Comparison of ENCODE assay signal across 8 cellular contexts in genomic region chr20:45341939-45342862, GRCh38. TPM values are rescaled to one million over a fixed set of nuclear protein-coding genes. Genes with fewer than 3 reads are reported as not detected.
A peak's percentile ranks its signal among the peaks of the same experiment; 100 is the strongest.
DNase-seq lines count a peak whose midpoint lies in the region; ATAC-seq, FAIRE-seq and TF ChIP-seq lines count a peak whose summit lies in the region.

No MANE protein-coding gene starts in this region.

- H3K36me3 ChIP-seq in PC-3 (ENCODE audit: low read depth, low read length) (peaks cover 28% of the 10 kb centered on the region), mucosa of rectum (ENCODE audit: control insufficient read depth in 2 of 2, insufficient read depth in 2 of 2, low read length in 2 of 2) (peaks cover 0 to 6% of the 10 kb centered on the region in 2 donors)

- H3K9me3 ChIP-seq in PC-3 (ENCODE audit: low read length) (no peaks in the 10 kb centered on the region), mucosa of rectum (ENCODE audit: control insufficient read depth in 2 of 2, low read length in 2 of 2) (no peaks in the 10 kb centered on the region)

- FAIRE-seq in H54 (lab: Jason Lieb, UNC) = no peak

- CTCF ChIA-PET in PC-3 (lab: Charles Lee) = no interaction called here

- DNase-seq in D341Med (ENCODE audit: low spot score) = peak; percentile 57
- DNase-seq in PC-3 = peak; percentile 72
- DNase-seq in epithelial cell of proximal tubule (ENCODE audit: low read depth) = no peak
- no peak for DNase-seq in H54 (ENCODE audit: insufficient read length, low spot score)

- intact Hi-C loops in PC-3 (cut with micrococcal nuclease) = loop anchor here (10.0 kb wide), 1 partner anchor 433 kb away; no protein-coding TSS in a partner anchor

- ATAC-seq in PC-3 = peak; percentile 3
- no peak for ATAC-seq in HG02884 (IDR thresholded peaks at IDR 0.05; ENCODE audit: unreplicated experiment)
- ATAC-seq in HG03139 (IDR thresholded peaks at IDR 0.05; ENCODE audit: unreplicated experiment) = no peak
- ATAC-seq in HG02870 (IDR thresholded peaks at IDR 0.05; ENCODE audit: unreplicated experiment) = no peak

- peak overlapping the region; percentile 61 for H3K4me3 ChIP-seq in PC-3 (ENCODE audit: low read length)
- peak overlapping the region; percentile 97 for H3K4me3 ChIP-seq in epithelial cell of proximal tubule (ENCODE audit: low read depth, low read length)
- H3K4me3 ChIP-seq in mucosa of rectum (ENCODE audit: low read length in 2 of 2) = peak overlapping the region; percentile 53 to 79

- BruUV-seq in PC-3 (replicated peaks; lab: Mats Ljungman, UMichigan) = no TSS peak

- H3K4me2 ChIP-seq in PC-3 (ENCODE audit: low read length) = peak overlapping the region; percentile 98

- H3K79me2 ChIP-seq in PC-3 (ENCODE audit: low read length) = peaks cover 97% of the 10 kb centered on the region

- peaks cover 97% of the 10 kb centered on the region for H3K4me1 ChIP-seq in PC-3 (ENCODE audit: insufficient read depth, low read length)
- peaks cover 91 to 98% of the 10 kb centered on the region in 2 donors for H3K4me1 ChIP-seq in mucosa of rectum (ENCODE audit: control insufficient read depth in 2 of 2, insufficient read depth in 2 of 2, low read length in 2 of 2)

- no peak overlapping the region for H2AFZ ChIP-seq in PC-3 (ENCODE audit: low read length)

- no peak for TF ChIP-seq POLR2A in H54 (IDR thresholded peaks at IDR 0.05; ENCODE audit: low read depth, low read length)

- peak overlapping the region; percentile 95 for H3K27ac ChIP-seq in PC-3 (ENCODE audit: low read length)
- H3K27ac ChIP-seq in mucosa of rectum (ENCODE audit: low read depth in 2 of 2, low read length in 2 of 2) = peak overlapping the region; percentile 82 to 91

- H3K9me2 ChIP-seq in PC-3 (replicated peaks; ENCODE audit: low read length) = no peaks in the 10 kb centered on the region

- H3K9ac ChIP-seq in PC-3 (ENCODE audit: low read length) (peak overlapping the region; percentile 82), mucosa of rectum (ENCODE audit: low read depth in 1 of 2, low read length in 2 of 2) (peak overlapping the region; percentile 58 to 96)

- POLR2A ChIA-PET in PC-3 (lab: Charles Lee; ENCODE audit: unreplicated experiment) = interaction anchor here (0.5 to 0.6 kb wide), 3 partner anchors 11 to 166 kb away, joined by 3 read pairs; partner anchors contain the start of gene SYS1

- H3K27me3 ChIP-seq in PC-3 (ENCODE audit: low read length) = no peaks in the 10 kb centered on the region
- H3K27me3 ChIP-seq in mucosa of rectum (ENCODE audit: control insufficient read depth in 2 of 2, insufficient read depth in 2 of 2, low read length in 2 of 2) = no peaks in the 10 kb centered on the region

- H3F3A ChIP-seq in PC-3 (ENCODE audit: low read length, unreplicated experiment) = peaks cover 18% of the 10 kb centered on the region

- H4K20me1 ChIP-seq in PC-3 (ENCODE audit: low read length) = peaks cover 35% of the 10 kb centered on the region

- TF ChIP-seq CTCF in PC-3 (conservative IDR thresholded peaks at IDR 0.05; ENCODE audit: low read depth, low read length) = no peak
- TF ChIP-seq CTCF in epithelial cell of proximal tubule (conservative IDR thresholded peaks at IDR 0.05; ENCODE audit: low read depth, low read length) = no peak

RNA-seq across cellular contexts. Expression of gene SDC4, which starts 6.0 kb away (rescaled TPM):
- total RNA-seq in PC-3 (2014; rRNA removed) (134 and 167 TPM in 2 replicates), epithelial cell of proximal tubule (153 and 239 TPM in 2 replicates)

RNA-seq across cellular contexts. Expression of gene SYS1, which starts 20.8 kb away (rescaled TPM):
- total RNA-seq in PC-3 (2014; rRNA removed) = 32.5 and 45.2 TPM in 2 replicates
- 22.6 and 30.3 TPM in 2 replicates for total RNA-seq in epithelial cell of proximal tubule

RNA-seq across cellular contexts. Expression of gene MATN4, which starts 34.1 kb away (rescaled TPM):
- total RNA-seq in PC-3 (2014; rRNA removed) (0.33 TPM in 1 of 2 replicates, not detected in the other), epithelial cell of proximal tubule (not detected in 2 replicates)

RNA-seq across cellular contexts. Expression of gene RBPJL, which starts 35.6 kb away (rescaled TPM):
- total RNA-seq in PC-3 (2014; rRNA removed) = not detected in 2 replicates
- not detected in 2 replicates for total RNA-seq in epithelial cell of proximal tubule

RNA-seq across cellular contexts. Expression of gene TP53TG5, which starts 35.9 kb away (rescaled TPM):
- total RNA-seq in PC-3 (2014; rRNA removed) (not detected in 2 replicates), epithelial cell of proximal tubule (not detected in 2 replicates)

Comparison
In these comparisons a context has a peak if more than half of its experiments do, and no peak if none do; other contexts are left out.
1. DNase-seq: peak in D341Med (single experiment) and PC-3 (single experiment); none in epithelial cell of proximal tubule (single experiment) and H54 (single experiment).
2. Peak in every context shown above with its lines, with median percentiles within 50 percentile points of each other: H3K4me3 ChIP-seq.